ENCODE assay signal across 1 cellular context in genomic region chr22:40178417-40179409, GRCh38.
TF ChIP-seq lines count a peak whose summit lies in the region.

No MANE protein-coding gene starts in this region.

TF ChIP-seq in GM23338, 12 proteins besides CTCF, POLR2A, EP300 and RAD21 (continued from another document):
- TF ChIP-seq ZNF462 (CRISPR knock-in tag; IDR thresholded peaks at IDR 0.05) (no peak), ETS1 (IDR thresholded peaks at IDR 0.05) (no peak), EZH2phosphoT487 (IDR thresholded peaks at IDR 0.05; ENCODE audit: unreplicated experiment) (no peak), ZNF331 (CRISPR knock-in tag; IDR thresholded peaks at IDR 0.05; ENCODE audit: low read depth) (no peak), EZH2 (IDR thresholded peaks at IDR 0.05; ENCODE audit: low read depth, unreplicated experiment) (no peak), ZNF114 (CRISPR knock-in tag; IDR thresholded peaks at IDR 0.05) (no peak), NANOG (IDR thresholded peaks at IDR 0.05; ENCODE audit: borderline replicate concordance) (no peak), STAT1 (IDR thresholded peaks at IDR 0.05; ENCODE audit: unreplicated experiment) (no peak), JUNB (IDR thresholded peaks at IDR 0.05; ENCODE audit: unreplicated experiment) (no peak), REST (IDR thresholded peaks at IDR 0.05; ENCODE audit: unreplicated experiment) (no peak), POLR2AphosphoS5 (IDR thresholded peaks at IDR 0.05; ENCODE audit: low read depth) (no peak)
TF ChIP-seq in GM23338: peak in this region for 0.
